1 cellular context compared by ENCODE assay signal in genomic region chr19:6529351-6529750, GRCh38.
A peak's percentile ranks its signal among the peaks of the same experiment; 100 is the strongest.
TF ChIP-seq lines count a peak whose summit lies in the region.

No MANE protein-coding gene starts in this region.

TF ChIP-seq in K562, 482 proteins besides CTCF, POLR2A, EP300 and RAD21 (continues in another document):
- TF ChIP-seq ETV1 (tag; conservative IDR thresholded peaks at IDR 0.05; ENCODE audit: low read depth) (no peak), ESRRA (IDR thresholded peaks at IDR 0.05; ENCODE audit: borderline replicate concordance, low read depth) (no peak), NCOR1 (IDR thresholded peaks at IDR 0.05) (no peak), ZNF224 (CRISPR knock-in tag; IDR thresholded peaks at IDR 0.05) (no peak), FOXA1 (IDR thresholded peaks at IDR 0.05; ENCODE audit: borderline replicate concordance) (no peak), ZNF717 (CRISPR knock-in tag; IDR thresholded peaks at IDR 0.05) (no peak), POU5F1 (IDR thresholded peaks at IDR 0.05; ENCODE audit: borderline replicate concordance, low read depth, low read length, partially characterized antibody) (no peak), ZHX1 (conservative IDR thresholded peaks at IDR 0.05; ENCODE audit: low read length) (no peak), KDM2B (CRISPR knock-in tag; IDR thresholded peaks at IDR 0.05) (no peak), POLR2B (IDR thresholded peaks at IDR 0.05; ENCODE audit: low read depth, partially characterized antibody) (peak; percentile 20), STAT5A (IDR thresholded peaks at IDR 0.05; ENCODE audit: borderline replicate concordance, low read length) (no peak), ZBTB5 (IDR thresholded peaks at IDR 0.05) (peak; percentile 43; the same call in 1 of the 2 replicates), RHOXF2B (CRISPR knock-in tag; conservative IDR thresholded peaks at IDR 0.05) (no peak), ZNF398 (CRISPR knock-in tag; IDR thresholded peaks at IDR 0.05) (no peak), TARDBP (IDR thresholded peaks at IDR 0.05) (no peak), ZNF766 (CRISPR knock-in tag; conservative IDR thresholded peaks at IDR 0.05) (no peak), SFPQ (IDR thresholded peaks at IDR 0.05; ENCODE audit: low read depth, low read length) (no peak), TRIM25 (IDR thresholded peaks at IDR 0.05; ENCODE audit: borderline replicate concordance) (peak; percentile 60; the same call in 1 of the 2 replicates), GTF2B (IDR thresholded peaks at IDR 0.05; ENCODE audit: extremely low read depth, insufficient read length) (no peak), TCF7 (IDR thresholded peaks at IDR 0.05; ENCODE audit: borderline replicate concordance) (no peak), DDX20 (tag; IDR thresholded peaks at IDR 0.05; ENCODE audit: low read depth) (no peak), CLOCK (CRISPR knock-in tag; IDR thresholded peaks at IDR 0.05; ENCODE audit: borderline replicate concordance) (no peak), SMC3 (conservative IDR thresholded peaks at IDR 0.05; ENCODE audit: insufficient read depth, low read depth, low read length) (no peak), ZNF589 (CRISPR knock-in tag; IDR thresholded peaks at IDR 0.05; ENCODE audit: low read depth) (no peak), POLR2AphosphoS2 (IDR thresholded peaks at IDR 0.05; ENCODE audit: low read length) (no peak), KLF1 (tag; IDR thresholded peaks at IDR 0.05) (no peak), ZNF280A (IDR thresholded peaks at IDR 0.05; ENCODE audit: low read depth, partially characterized antibody) (peak; percentile 10), ZNF134 (CRISPR knock-in tag; conservative IDR thresholded peaks at IDR 0.05) (no peak), HNRNPLL (IDR thresholded peaks at IDR 0.05; ENCODE audit: low read depth, low read length, poor library complexity, severe bottlenecking) (no peak), FOSL1 (tag; conservative IDR thresholded peaks at IDR 0.05) (no peak), ZFP1 (CRISPR knock-in tag; IDR thresholded peaks at IDR 0.05) (no peak), TCF15 (CRISPR knock-in tag; IDR thresholded peaks at IDR 0.05) (no peak), ID3 (CRISPR knock-in tag; IDR thresholded peaks at IDR 0.05) (no peak), ID3 (tag; IDR thresholded peaks at IDR 0.05) (no peak), ZBTB33 (CRISPR knock-in tag; IDR thresholded peaks at IDR 0.05) (no peak), MED1 (CRISPR knock-in tag; IDR thresholded peaks at IDR 0.05; ENCODE audit: borderline replicate concordance) (no peak), MITF (IDR thresholded peaks at IDR 0.05) (no peak), CSDE1 (IDR thresholded peaks at IDR 0.05) (no peak), OTX1 (CRISPR knock-in tag; IDR thresholded peaks at IDR 0.05) (peak; percentile 5; the same call in 1 of the 2 replicates), ZNF133 (CRISPR knock-in tag; IDR thresholded peaks at IDR 0.05) (no peak), HLTF (IDR thresholded peaks at IDR 0.05) (peak; percentile 64)
